In the genomic region with DNA sequence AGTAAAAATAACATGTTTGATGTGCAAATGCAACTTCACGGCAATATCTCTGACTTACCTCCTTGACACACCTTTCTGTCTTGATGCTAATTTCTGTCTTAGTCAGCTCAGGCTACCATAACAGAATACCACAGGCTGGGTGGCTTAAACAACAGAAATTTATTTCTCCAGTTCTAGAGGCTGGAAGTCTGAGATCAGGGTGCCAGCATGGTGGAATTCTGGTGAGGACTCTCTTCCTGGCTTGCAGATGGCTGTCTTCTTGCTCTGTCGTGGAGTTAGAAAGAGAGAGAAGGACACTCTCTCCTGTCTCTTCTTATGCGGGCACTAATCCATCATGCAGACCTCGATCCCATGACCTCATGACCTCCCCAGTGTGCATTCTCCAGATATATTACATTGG, we compare ENCODE assay signal across 6 cellular contexts.
"Had no signal": no experiment of that assay in that cellular context is flagged by ENCODE, and none has a peak within 500 bp of the region (broad histone marks: within the 10 kb centered on the region; RNA-seq: fewer than 3 reads in every experiment).

No MANE protein-coding gene starts in this region.

- H3K4me3 ChIP-seq: K562 had no signal

- H3K9ac ChIP-seq: KMS-11 had no signal

- H3K4me2 ChIP-seq: KMS-11 had no signal

- DNase-seq: IMR-90, KBM-7, KG1 had no signal

- H3K27ac ChIP-seq: HL-60, KMS-11 had no signal
